ENCODE assay signal across 35 cellular contexts in genomic region chr21:29257701-29258100, GRCh38. TPM values are rescaled to one million over a fixed set of nuclear protein-coding genes. Genes with fewer than 3 reads are reported as not detected.
A peak's percentile ranks its signal among the peaks of the same experiment; 100 is the strongest.
DNase-seq lines count a peak whose midpoint lies in the region; ATAC-seq, FAIRE-seq and TF ChIP-seq lines count a peak whose summit lies in the region.
"Had no signal": no experiment of that assay in that cellular context is flagged by ENCODE, and none has a peak within 500 bp of the region (broad histone marks: within the 10 kb centered on the region; RNA-seq: fewer than 3 reads in every experiment).

No MANE protein-coding gene starts in this region.

- H3K4me3 Mint-ChIP-seq in endodermal cell = no peak overlapping the region
- no peak overlapping the region for H3K4me3 Mint-ChIP-seq in activated CD4-positive, alpha-beta T cell treated with anti-CD3 and anti-CD28 coated beads for 36 hours
- H3K4me3 Mint-ChIP-seq: activated CD4-positive, alpha-beta T cell treated with anti-CD3 and anti-CD28 coated beads, Interleukin-2, amount 10 ng/mL, durations not matched to agents 7 days and 5 days; activated naive CD8-positive, alpha-beta T cell treated with anti-CD3 and anti-CD28 coated beads, Interleukin-2, amount 10 ng/mL, durations not matched to agents 7 days and 5 days; activated T-cell treated with anti-CD3 and anti-CD28 coated beads, Interleukin-2, amount 50 U/mL, for 24 hours; B cell; CD4-positive, alpha-beta memory T cell; GM23338; stimulated activated naive CD8-positive, alpha-beta T cell treated with anti-CD3 and anti-CD28 coated beads, Interleukin-15, amount 100 ng/mL, for 72 hours had no signal

- intact Hi-C loops in activated CD4-positive, alpha-beta T cell treated with anti-CD3 and anti-CD28 coated beads for 36 hours (cut with DNase I, micrococcal nuclease) = no loop called here

- peaks cover 8% of the 10 kb centered on the region for H3K36me3 Mint-ChIP-seq in endodermal cell (ENCODE audit: low read depth)
- peaks cover 8% of the 10 kb centered on the region for H3K36me3 Mint-ChIP-seq in activated CD4-positive, alpha-beta T cell treated with anti-CD3 and anti-CD28 coated beads for 36 hours (ENCODE audit: low read depth)

- H3K4me1 ChIP-seq in A549 (peaks cover 21% of the 10 kb centered on the region), adipocyte (ENCODE audit: control insufficient read depth, insufficient read depth, low read length) (peaks cover 13% of the 10 kb centered on the region), endodermal cell (ENCODE audit: control insufficient read depth, insufficient read depth, low read length) (no peaks in the 10 kb centered on the region)

- H3K36me3 ChIP-seq in adipocyte (ENCODE audit: control insufficient read depth, insufficient read depth, low read length, severe bottlenecking) (no peaks in the 10 kb centered on the region), endodermal cell (ENCODE audit: control insufficient read depth, insufficient read depth, low read length) (no peaks in the 10 kb centered on the region)
- H3K36me3 ChIP-seq: thoracic aorta, WERI-Rb-1 had no signal

- POLR2A ChIA-PET in A549 (lab: Yijun Ruan, JAX) = no interaction called here
- POLR2A ChIA-PET in activated CD4-positive, alpha-beta T cell treated with anti-CD3 and anti-CD28 coated beads for 36 hours (lab: Charles Lee) = interaction anchor here (0.5 kb wide), 1 partner anchor 12 kb away, joined by 4 read pairs; no protein-coding TSS in a partner anchor

- no peaks in the 10 kb centered on the region for H3K27me3 Mint-ChIP-seq in endodermal cell (ENCODE audit: insufficient read depth)
- peaks cover 12% of the 10 kb centered on the region for H3K27me3 Mint-ChIP-seq in activated CD4-positive, alpha-beta T cell treated with anti-CD3 and anti-CD28 coated beads for 36 hours
- H3K27me3 Mint-ChIP-seq: activated CD4-positive, alpha-beta T cell treated with anti-CD3 and anti-CD28 coated beads, Interleukin-2, amount 10 ng/mL, durations not matched to agents 7 days and 5 days; B cell; stimulated activated naive CD8-positive, alpha-beta T cell treated with anti-CD3 and anti-CD28 coated beads, Interleukin-15, amount 100 ng/mL, for 72 hours had no signal

- no peak for TF ChIP-seq CTCF in A549 (IDR thresholded peaks at IDR 0.05)
- TF ChIP-seq CTCF in NB4 (IDR thresholded peaks at IDR 0.05; ENCODE audit: low read depth, low read length) = no peak
- no peak for TF ChIP-seq CTCF in endodermal cell (conservative IDR thresholded peaks at IDR 0.05)

- peaks cover 18% of the 10 kb centered on the region; the same call in 2 of the 3 replicates for H3K9me3 ChIP-seq in A549
- H3K9me3 ChIP-seq in adipocyte (ENCODE audit: control insufficient read depth, low read length) = peaks cover 15% of the 10 kb centered on the region
- H3K9me3 ChIP-seq in endodermal cell (ENCODE audit: control insufficient read depth, low read length) = peaks cover 9% of the 10 kb centered on the region

- H3K9ac ChIP-seq in adipocyte (ENCODE audit: low read length) (no peak overlapping the region), endodermal cell (ENCODE audit: extremely low read depth, low read length, poor library complexity, severe bottlenecking) (no peak overlapping the region)

- DNase-seq in A549 (ENCODE audit: low read depth in 1 of 2, low spot score in 1 of 2) (no peak), NB4 (ENCODE audit: low read depth) (peak; percentile 23), adipocyte (ENCODE audit: low read depth) (peak; percentile 15), left lobe of liver (ENCODE audit: low spot score) (no peak), endodermal cell (no peak), medulla oblongata (ENCODE audit: extremely low spot score) (no peak)
- no peak for DNase-seq in activated CD4-positive, alpha-beta T cell treated with anti-CD3 and anti-CD28 coated beads for 36 hours
- DNase-seq: ACHN; activated CD4-positive, alpha-beta T cell treated with anti-CD3 and anti-CD28 coated beads, Interleukin-2, amount 10 ng/mL, durations not matched to agents 7 days and 5 days; activated gamma-delta T cell; activated naive CD8-positive, alpha-beta T cell treated with anti-CD3 and anti-CD28 coated beads, Interleukin-2, amount 10 ng/mL, durations not matched to agents 7 days and 5 days; activated T-cell treated with anti-CD3 and anti-CD28 coated beads, Interleukin-2, amount 50 U/mL, for 24 hours; CD4-positive, alpha-beta memory T cell; central memory CD4-positive, alpha-beta T cell; cortex of kidney; effector memory CD4-positive, alpha-beta T cell; head of caudate nucleus; islet precursor cell; left ventricle myocardium superior; MV-4-11; NCI-H1694; NCI-H2171; NCI-H510A; right cardiac atrium; SIG-M5; stimulated activated CD4-positive, alpha-beta T cell treated with anti-CD3 and anti-CD28 coated beads, Interleukin-12 subunit alpha, Interleukin-12 subunit beta, amount 100 ng/mL, for 4 hours; stimulated activated CD4-positive, alpha-beta T cell treated with anti-CD3 and anti-CD28 coated beads, Interleukin-2, amount 100 ng/mL, for 48 hours; stimulated activated naive CD8-positive, alpha-beta T cell treated with anti-CD3 and anti-CD28 coated beads, Interleukin-15, amount 100 ng/mL, for 72 hours; T1000; WERI-Rb-1 had no signal

- H3K27me3 ChIP-seq in adipocyte (replicated peaks; ENCODE audit: control insufficient read depth, insufficient read depth, low read length) (no peaks in the 10 kb centered on the region), endodermal cell (ENCODE audit: control insufficient read depth, insufficient read depth, low read length, poor library complexity, severe bottlenecking) (no peaks in the 10 kb centered on the region)

- no peak for TF ChIP-seq EP300 in A549 (IDR thresholded peaks at IDR 0.05)

- CTCF ChIA-PET in A549 (lab: Yijun Ruan, JAX) = interaction anchor here (0.9 kb wide), 1 partner anchor 91 kb away, joined by 3 read pairs; no protein-coding TSS in a partner anchor
- CTCF ChIA-PET in activated CD4-positive, alpha-beta T cell treated with anti-CD3 and anti-CD28 coated beads for 36 hours (lab: Charles Lee) = no interaction called here

- WGBS in A549 (ENCODE audit: missing lambda C conversion rate) = 85% methylated on average over 2 of the region's 2 CpGs
- WGBS in endodermal cell (ENCODE audit: insufficient coverage in 1 of 2, insufficient read length in 1 of 2), 2 experiments = 91 to 100% methylated on average over 2 of the region's 2 CpGs

- peaks cover 28% of the 10 kb centered on the region for H3K9me3 Mint-ChIP-seq in endodermal cell
- peaks cover 19% of the 10 kb centered on the region for H3K9me3 Mint-ChIP-seq in activated CD4-positive, alpha-beta T cell treated with anti-CD3 and anti-CD28 coated beads for 36 hours (ENCODE audit: low read depth)

- H3K27ac Mint-ChIP-seq in endodermal cell = no peak overlapping the region
- H3K27ac Mint-ChIP-seq in activated CD4-positive, alpha-beta T cell treated with anti-CD3 and anti-CD28 coated beads for 36 hours = no peak overlapping the region
- H3K27ac Mint-ChIP-seq: activated CD4-positive, alpha-beta T cell treated with anti-CD3 and anti-CD28 coated beads, Interleukin-2, amount 10 ng/mL, durations not matched to agents 7 days and 5 days; activated naive CD8-positive, alpha-beta T cell treated with anti-CD3 and anti-CD28 coated beads, Interleukin-2, amount 10 ng/mL, durations not matched to agents 7 days and 5 days; activated T-cell treated with anti-CD3 and anti-CD28 coated beads, Interleukin-2, amount 50 U/mL, for 24 hours; B cell; CD4-positive, alpha-beta memory T cell; GM23338; stimulated activated naive CD8-positive, alpha-beta T cell treated with anti-CD3 and anti-CD28 coated beads, Interleukin-15, amount 100 ng/mL, for 72 hours had no signal

- no peaks in the 10 kb centered on the region for H3K4me1 Mint-ChIP-seq in endodermal cell
- no peaks in the 10 kb centered on the region for H3K4me1 Mint-ChIP-seq in activated CD4-positive, alpha-beta T cell treated with anti-CD3 and anti-CD28 coated beads for 36 hours
- H3K4me1 Mint-ChIP-seq: activated CD4-positive, alpha-beta T cell treated with anti-CD3 and anti-CD28 coated beads, Interleukin-2, amount 10 ng/mL, durations not matched to agents 7 days and 5 days; activated naive CD8-positive, alpha-beta T cell treated with anti-CD3 and anti-CD28 coated beads, Interleukin-2, amount 10 ng/mL, durations not matched to agents 7 days and 5 days; B cell; CD4-positive, alpha-beta memory T cell; GM23338; stimulated activated naive CD8-positive, alpha-beta T cell treated with anti-CD3 and anti-CD28 coated beads, Interleukin-15, amount 100 ng/mL, for 72 hours had no signal

- no peak for TF ChIP-seq POLR2A in A549 (IDR thresholded peaks at IDR 0.05; ENCODE audit: low read length)
- TF ChIP-seq POLR2A in NB4 (IDR thresholded peaks at IDR 0.05; ENCODE audit: extremely low read depth, insufficient read length) = no peak

- ATAC-seq in A549 (no peak), left lobe of liver (peak; percentile 79), GM19023 (IDR thresholded peaks at IDR 0.05; ENCODE audit: unreplicated experiment) (no peak)
- ATAC-seq in activated CD4-positive, alpha-beta T cell treated with anti-CD3 and anti-CD28 coated beads for 36 hours = no peak
- ATAC-seq: GM23338; left ventricle myocardium superior; Panc1; right cardiac atrium; stimulated activated naive CD8-positive, alpha-beta T cell treated with anti-CD3 and anti-CD28 coated beads, Interleukin-15, amount 100 ng/mL, for 72 hours had no signal

- H3K4me3 ChIP-seq in A549 (no peak overlapping the region), NB4 (ENCODE audit: low read depth, low read length) (no peak overlapping the region), adipocyte (ENCODE audit: low read length) (no peak overlapping the region), endodermal cell (ENCODE audit: low read length) (no peak overlapping the region)
- H3K4me3 ChIP-seq: GM23338, thoracic aorta had no signal

- no peak for TF ChIP-seq RAD21 in A549 (conservative IDR thresholded peaks at IDR 0.05 in 1 of 2, IDR thresholded peaks at IDR 0.05 in 1 of 2)

- H3K4me2 ChIP-seq in A549 = no peak overlapping the region
- H3K4me2 ChIP-seq: GM23338 had no signal

- H3K27ac ChIP-seq in A549 (no peak overlapping the region; a peak in 1 of 6 replicates), endodermal cell (ENCODE audit: low read depth, low read length) (no peak overlapping the region)
- H3K27ac ChIP-seq: thoracic aorta, WERI-Rb-1 had no signal

- FAIRE-seq in A549 (lab: Jason Lieb, UNC) = no peak

TF ChIP-seq in A549, 52 proteins besides CTCF, POLR2A, EP300 and RAD21 (continues in another document):
- peak; percentile 72 to 74; a peak in 3 of 4 replicates for TF ChIP-seq CEBPB (IDR thresholded peaks at IDR 0.05)

RNA-seq across cellular contexts. Expression of gene BACH1, which starts 41.0 kb away (rescaled TPM):
- polyA plus RNA-seq in A549 (2011; rRNA removed) (18.7 and 21.4 TPM in 2 replicates), A549 (2017; fragmentation: RNase III; extraction: RNeasy Plus Mini Kit Qiagen cat#74134 plus additional on column Dnase treatment) (4.8 to 5.2 TPM (median 5.0 TPM) in 3 replicates)
- polyA plus RNA-seq in A549 (2012; cell fraction: cytosol; rRNA removed) = 3.5 and 3.8 TPM in 2 replicates
- polyA plus RNA-seq in A549 (2012; cell fraction: nucleus; rRNA removed) = 2.2 and 2.3 TPM in 2 replicates
- 33.1 and 68.0 TPM in 2 replicates for polyA minus RNA-seq in A549 (2011; rRNA and poly(A)+ RNA removed)
- total RNA-seq in left lobe of liver (27.0 TPM), endodermal cell (10 to 100 TPM; 61.3 to 64.9 TPM)
- polyA plus RNA-seq in endodermal cell (2013, experiment 1 of 2) = 29.5 TPM
- 28.6 TPM for polyA plus RNA-seq in endodermal cell (2013, experiment 2 of 2)
- total RNA-seq in activated CD4-positive, alpha-beta T cell treated with anti-CD3 and anti-CD28 coated beads for 36 hours = 10 to 100 TPM; 24.1 to 27.0 TPM

Comparison
In these comparisons a context has a peak if more than half of its experiments do, and no peak if none do; other contexts are left out.
1. DNase-seq: peak in NB4 (single experiment) and adipocyte (single experiment); none in A549 (0 of 2), left lobe of liver (single experiment), endodermal cell (single experiment), medulla oblongata (single experiment) and activated CD4-positive, alpha-beta T cell treated with anti-CD3 and anti-CD28 coated beads for 36 hours (single experiment).